ENCODE assay signal across 9 cellular contexts in the genomic region with DNA sequence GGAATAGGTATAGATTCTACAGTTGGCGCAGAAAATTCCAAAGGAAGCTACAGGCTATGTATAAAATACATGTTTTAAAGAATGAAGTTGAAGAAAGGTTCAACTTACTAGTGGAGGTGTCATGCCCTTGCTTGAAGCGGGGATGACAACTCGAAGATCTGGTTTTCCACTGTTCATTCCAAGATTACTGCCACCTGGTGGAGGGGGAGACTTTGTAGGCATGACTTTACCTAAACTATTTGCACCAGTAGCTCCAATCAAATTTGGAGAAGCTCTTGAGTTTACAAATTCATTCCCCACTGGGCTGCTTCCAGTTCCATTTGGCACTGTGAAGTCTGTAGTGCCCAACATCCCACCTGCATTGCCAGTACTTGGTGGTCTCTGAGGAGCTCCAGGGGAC.
DNase-seq lines count a peak whose midpoint lies in the region; ATAC-seq and TF ChIP-seq lines count a peak whose summit lies in the region.
"Had no signal": no experiment of that assay in that cellular context is flagged by ENCODE, and none has a peak within 500 bp of the region (broad histone marks: within the 10 kb centered on the region; RNA-seq: fewer than 3 reads in every experiment).

No MANE protein-coding gene starts in this region.

- H4K8ac ChIP-seq in H9 (replicated peaks; ENCODE audit: insufficient read length, low read depth, low read length), result no peak overlapping the region

- H3K23me2 ChIP-seq in H9 (ENCODE audit: insufficient read length, low read depth, low read length, poor library complexity, severe bottlenecking), result no peaks in the 10 kb centered on the region

- no peaks in the 10 kb centered on the region for H4K20me1 ChIP-seq in DND-41 (ENCODE audit: insufficient read depth, low read length)
- no peaks in the 10 kb centered on the region for H4K20me1 ChIP-seq in H9 (ENCODE audit: control insufficient read depth, insufficient read depth, insufficient read length)

- H3K27me3 ChIP-seq in DND-41 (ENCODE audit: insufficient read depth, low read length, poor library complexity) (peaks cover 3% of the 10 kb centered on the region), H9 (ENCODE audit: insufficient read depth, low read length) (no peaks in the 10 kb centered on the region)

- H2BK12ac ChIP-seq in H9 (ENCODE audit: insufficient read length, low read depth, low read length), result no peak overlapping the region

- H3K4me1 Mint-ChIP-seq in H9, result no peaks in the 10 kb centered on the region; a peak in 1 of 4 replicates
- H3K4me1 Mint-ChIP-seq in activated CD4-positive, alpha-beta memory T cell treated with anti-CD3 and anti-CD28 coated beads, Interleukin-2, amount 10 ng/mL, durations not matched to agents 7 days and 5 days, result no peaks in the 10 kb centered on the region
- H3K4me1 Mint-ChIP-seq: brain had no signal

- CTCF ChIA-PET in activated CD4-positive, alpha-beta memory T cell treated with anti-CD3 and anti-CD28 coated beads, Interleukin-2, amount 10 ng/mL, durations not matched to agents 7 days and 5 days (lab: Charles Lee), result interaction anchor here (1.0 to 1.7 kb wide), 4 partner anchors 10 to 368 kb away, joined by 3 to 5 read pairs (median 3); no protein-coding TSS in a partner anchor

- H3K4ac ChIP-seq in H9 (ENCODE audit: low read depth, low read length), result no peak overlapping the region

- H3K27ac ChIP-seq in DND-41 (ENCODE audit: low read length), result no peak overlapping the region
- no peak overlapping the region for H3K27ac ChIP-seq in H9 (ENCODE audit: insufficient read length, low read depth, low read length)

- H3K27me3 Mint-ChIP-seq in H9 (ENCODE audit: low read depth), result no peaks in the 10 kb centered on the region; the same call in 1 of the 2 replicates
- H3K27me3 Mint-ChIP-seq in activated CD4-positive, alpha-beta memory T cell treated with anti-CD3 and anti-CD28 coated beads, Interleukin-2, amount 10 ng/mL, durations not matched to agents 7 days and 5 days, result peaks cover 6% of the 10 kb centered on the region

- H3K36me3 Mint-ChIP-seq in H9 (ENCODE audit: insufficient read depth in 1 of 3, low read depth in 3 of 3), result peaks cover 8 to 9% (median 9%) of the 10 kb centered on the region in 3 experiments
- H3K36me3 Mint-ChIP-seq in activated CD4-positive, alpha-beta memory T cell treated with anti-CD3 and anti-CD28 coated beads, Interleukin-2, amount 10 ng/mL, durations not matched to agents 7 days and 5 days (ENCODE audit: low read depth), result no peaks in the 10 kb centered on the region
- H3K36me3 Mint-ChIP-seq: brain had no signal

- no peak overlapping the region for H3K27ac Mint-ChIP-seq in H9
- no peak overlapping the region for H3K27ac Mint-ChIP-seq in activated CD4-positive, alpha-beta memory T cell treated with anti-CD3 and anti-CD28 coated beads, Interleukin-2, amount 10 ng/mL, durations not matched to agents 7 days and 5 days
- H3K27ac Mint-ChIP-seq: brain had no signal

- no peak overlapping the region for H3K18ac ChIP-seq in H9 (ENCODE audit: insufficient read length, low read depth, low read length)

- H3K79me1 ChIP-seq in H9 (ENCODE audit: insufficient read depth, low read depth, low read length, poor library complexity, severe bottlenecking), result no peaks in the 10 kb centered on the region

- H3K79me2 ChIP-seq in DND-41 (ENCODE audit: insufficient read depth, low read length) (no peaks in the 10 kb centered on the region), H9 (ENCODE audit: insufficient read depth, low read length) (no peaks in the 10 kb centered on the region)

- DNase-seq in DND-41, result peak; percentile 14
- DNase-seq in H9, result peak; percentile 49
- peak; percentile 65 for DNase-seq in SK-MEL-5 (ENCODE audit: low read depth, low spot score)
- DNase-seq in iPS-NIHi7 (ENCODE audit: extremely low spot score), result peak; percentile 35
- no peak for DNase-seq in effector CD8-positive, alpha-beta T cell (lab: John Stamatoyannopoulos, UW)
- no peak for DNase-seq in posterior vena cava (ENCODE audit: low spot score)
- no peak for DNase-seq in activated CD4-positive, alpha-beta memory T cell treated with anti-CD3 and anti-CD28 coated beads, Interleukin-2, amount 10 ng/mL, durations not matched to agents 7 days and 5 days
- DNase-seq in DMS79 treated with DMSO at 0.1 percent for 48 hours (lab: John Stamatoyannopoulos, UW), result no peak

- no peaks in the 10 kb centered on the region for H3K9me3 ChIP-seq in DND-41 (ENCODE audit: insufficient read depth, low read length, severe bottlenecking)
- H3K9me3 ChIP-seq in H9 (ENCODE audit: control insufficient read depth, low read depth, low read length), result no peaks in the 10 kb centered on the region

- no peak overlapping the region for H3K23ac ChIP-seq in H9 (ENCODE audit: insufficient read length, low read depth, low read length)

- H3K4me1 ChIP-seq in DND-41 (ENCODE audit: insufficient read depth, low read length) (no peaks in the 10 kb centered on the region), H9 (ENCODE audit: insufficient read depth, low read length) (no peaks in the 10 kb centered on the region)

- H3K36me3 ChIP-seq in DND-41 (ENCODE audit: insufficient read depth, low read length), result no peaks in the 10 kb centered on the region

- H3K56ac ChIP-seq in H9 (ENCODE audit: insufficient read length, low read depth, low read length), result no peak overlapping the region

- in situ Hi-C loops in SK-MEL-5 (cut with HindIII; ENCODE audit: low pct_unique_long_range_greater_than_20kb, low sequenced_read_pairs), result no loop called here

- H3K4me3 ChIP-seq in DND-41 (ENCODE audit: low read depth in 1 of 2, low read length in 2 of 2), result no peak overlapping the region

- no peak overlapping the region for H3K4me3 Mint-ChIP-seq in H9
- no peak overlapping the region for H3K4me3 Mint-ChIP-seq in activated CD4-positive, alpha-beta memory T cell treated with anti-CD3 and anti-CD28 coated beads, Interleukin-2, amount 10 ng/mL, durations not matched to agents 7 days and 5 days
- H3K4me3 Mint-ChIP-seq: brain had no signal

- no CpG with 5 or more reads among the region's 3 CpGs for WGBS in H9 (ENCODE audit: extremely low coverage, insufficient read length, low lambda C conversion rate)

- H2BK120ac ChIP-seq in H9 (ENCODE audit: low read depth, low read length, poor library complexity, severe bottlenecking), result no peak overlapping the region

- H3K14ac ChIP-seq in H9 (ENCODE audit: insufficient read depth, low read length), result no peak overlapping the region

- no peak overlapping the region for H4K91ac ChIP-seq in H9 (ENCODE audit: insufficient read length, low read depth, low read length)

- H2AFZ ChIP-seq in DND-41 (ENCODE audit: low read depth, low read length), result no peak overlapping the region
- no peak overlapping the region for H2AFZ ChIP-seq in H9 (ENCODE audit: low read length)

- POLR2A ChIA-PET in activated CD4-positive, alpha-beta memory T cell treated with anti-CD3 and anti-CD28 coated beads, Interleukin-2, amount 10 ng/mL, durations not matched to agents 7 days and 5 days (lab: Charles Lee), result no interaction called here

- peak; percentile 44 for TF ChIP-seq CTCF in DND-41 (IDR thresholded peaks at IDR 0.05; ENCODE audit: borderline replicate concordance, extremely low read depth, low read length, poor library complexity, severe bottlenecking)
- peak; percentile 71 for TF ChIP-seq CTCF in H9 (conservative IDR thresholded peaks at IDR 0.05)

- no peak overlapping the region for H2BK15ac ChIP-seq in H9 (ENCODE audit: low read depth, low read length)

- H2BK20ac ChIP-seq in H9 (ENCODE audit: low read depth, low read length, poor library complexity, severe bottlenecking), result no peak overlapping the region

- no peak overlapping the region for H3K9ac ChIP-seq in DND-41 (ENCODE audit: low read depth, low read length)
- H3K9ac ChIP-seq in H9 (ENCODE audit: extremely low read depth, insufficient read length, low read length), result no peak overlapping the region

- no peak for ATAC-seq in DND-41 (ENCODE audit: insufficient read depth, low read depth)

- no peak overlapping the region for H4K5ac ChIP-seq in H9 (ENCODE audit: insufficient read length, low read depth, low read length)

- no peak overlapping the region for H2AK5ac ChIP-seq in H9 (ENCODE audit: insufficient read length, low read length)

- H2BK5ac ChIP-seq in H9 (ENCODE audit: insufficient read length, low read length), result no peak overlapping the region

- H3K4me2 ChIP-seq in DND-41 (ENCODE audit: insufficient read depth, low read length), result no peak overlapping the region
- no peak overlapping the region for H3K4me2 ChIP-seq in H9 (ENCODE audit: insufficient read depth, insufficient read length, low read length)

- intact Hi-C loops in posterior vena cava (cut with DNase I), result no loop called here

- peaks cover 8 to 10% of the 10 kb centered on the region in 2 experiments for H3K9me3 Mint-ChIP-seq in H9
- peaks cover 6% of the 10 kb centered on the region for H3K9me3 Mint-ChIP-seq in activated CD4-positive, alpha-beta memory T cell treated with anti-CD3 and anti-CD28 coated beads, Interleukin-2, amount 10 ng/mL, durations not matched to agents 7 days and 5 days

- H3T11ph ChIP-seq in H9 (ENCODE audit: low read length), result no peak overlapping the region

Comparison
In these comparisons a context has a peak if more than half of its experiments do, and no peak if none do; other contexts are left out.
1. DNase-seq: peak in DND-41 (single experiment), H9 (single experiment), SK-MEL-5 (single experiment) and iPS-NIHi7 (single experiment); none in effector CD8-positive, alpha-beta T cell (single experiment), posterior vena cava (single experiment), activated CD4-positive, alpha-beta memory T cell treated with anti-CD3 and anti-CD28 coated beads, Interleukin-2, amount 10 ng/mL, durations not matched to agents 7 days and 5 days (single experiment) and DMS79 treated with DMSO at 0.1 percent for 48 hours (single experiment).